10 cellular contexts compared by ENCODE assay signal in genomic region chr15:92429378-92430066, GRCh38. TPM values are rescaled to one million over a fixed set of nuclear protein-coding genes. Genes with fewer than 3 reads are reported as not detected.
DNase-seq lines count a peak whose midpoint lies in the region; ATAC-seq, FAIRE-seq and TF ChIP-seq lines count a peak whose summit lies in the region.
"Had no signal": no experiment of that assay in that cellular context is flagged by ENCODE, and none has a peak within 500 bp of the region (broad histone marks: within the 10 kb centered on the region; RNA-seq: fewer than 3 reads in every experiment).

No MANE protein-coding gene starts in this region.

- no peaks in the 10 kb centered on the region for H3K36me3 ChIP-seq in brain microvascular endothelial cell (replicated peaks)

- H3K4me3 Mint-ChIP-seq in nephron progenitor cell: no peak overlapping the region

- no peaks in the 10 kb centered on the region for H3K9me3 Mint-ChIP-seq in nephron progenitor cell

- H3K4me1 Mint-ChIP-seq in nephron progenitor cell: peaks cover 46% of the 10 kb centered on the region

- DNase-seq in GM03348 (ENCODE audit: low spot score) (peak; percentile 70), NCI-H2171 treated with DMSO at 0.1 percent for 48 hours (lab: John Stamatoyannopoulos, UW) (peak; percentile 71), brain microvascular endothelial cell (peak; percentile 83), nephron progenitor cell (no peak), activated T-cell treated with anti-CD3 and anti-CD28 coated beads for 4 hours (no peak), frontal cortex (ENCODE audit: low spot score in 2 of 2) (no peak)
- DNase-seq: activated gamma-delta T cell treated with Interleukin-2 at 50 U/mL for 16 hours had no signal

- peaks cover 26% of the 10 kb centered on the region for H3K36me3 Mint-ChIP-seq in nephron progenitor cell (ENCODE audit: low read depth)

- no peak overlapping the region for H3K4me3 ChIP-seq in brain microvascular endothelial cell (ENCODE audit: low read depth, low read length)

- no peaks in the 10 kb centered on the region for H3K27me3 Mint-ChIP-seq in nephron progenitor cell (ENCODE audit: low read depth, poor library complexity)

- ATAC-seq in GM18519 (IDR thresholded peaks at IDR 0.05; ENCODE audit: low FRiP score, unreplicated experiment): no peak

- no peak overlapping the region for H3K27ac ChIP-seq in brain microvascular endothelial cell

- in situ Hi-C loops in brain microvascular endothelial cell (cut with HindIII; ENCODE audit: low pct_ligation_motif_present, low sequenced_read_pairs): no loop called here

- H3K27me3 ChIP-seq in brain microvascular endothelial cell (replicated peaks): no peaks in the 10 kb centered on the region

- FAIRE-seq in frontal cortex (lab: Jason Lieb, UNC): no peak

- TF ChIP-seq CTCF in brain microvascular endothelial cell (IDR thresholded peaks at IDR 0.05; ENCODE audit: low read depth, low read length, missing control alignments) (no peak), nephron progenitor cell (IDR thresholded peaks at IDR 0.05) (no peak)

- peak overlapping the region; percentile 53 for H3K27ac Mint-ChIP-seq in nephron progenitor cell

RNA-seq across cellular contexts. Expression of gene ST8SIA2, which starts 35.8 kb away (rescaled TPM):
- 56.3 TPM for total RNA-seq in frontal cortex
- total RNA-seq: glomerular endothelial cell; T-helper 2 cell treated with Interferon-gamma antibody and Interleukin-4, amounts not matched to agents 100 ng/mL and 5 ng/mL, for 36 hours had no signal

Comparison
In these comparisons a context has a peak if more than half of its experiments do, and no peak if none do; other contexts are left out.
1. DNase-seq: peak in GM03348 (single experiment), NCI-H2171 treated with DMSO at 0.1 percent for 48 hours (single experiment) and brain microvascular endothelial cell (single experiment); none in nephron progenitor cell (single experiment), activated T-cell treated with anti-CD3 and anti-CD28 coated beads for 4 hours (single experiment) and frontal cortex (0 of 2).